In genomic region chr11:9606799-9607510, GRCh38 we compare ENCODE assay signal across 1 cellular context.
A peak's percentile ranks its signal among the peaks of the same experiment; 100 is the strongest.
TF ChIP-seq lines count a peak whose summit lies in the region.

No MANE protein-coding gene starts in this region.

TF ChIP-seq in H1, 55 proteins besides CTCF, POLR2A, EP300 and RAD21:
- TF ChIP-seq TEAD4 (IDR thresholded peaks at IDR 0.05; ENCODE audit: low read depth, low read length), result 0 out of 2 replicates have a peak, but pooled peaks have one; percentile 2
- TF ChIP-seq ATF2 (IDR thresholded peaks at IDR 0.05; ENCODE audit: low read length), result 0 out of 2 replicates have a peak, but pooled peaks have one; percentile 46
- TF ChIP-seq CHD2 (IDR thresholded peaks at IDR 0.05; ENCODE audit: low read length), result no peak
- TF ChIP-seq SIN3A (conservative IDR thresholded peaks at IDR 0.05 in 1 of 2, IDR thresholded peaks at IDR 0.05 in 1 of 2; ENCODE audit: low read depth in 1 of 2, low read length in 2 of 2), result no peak
- no peak for TF ChIP-seq TCF12 (IDR thresholded peaks at IDR 0.05; ENCODE audit: low read depth, low read length)
